ENCODE assay signal across 24 cellular contexts in genomic region chr14:96711559-96712267, GRCh38.
"Had no signal": no experiment of that assay in that cellular context is flagged by ENCODE, and none has a peak within 500 bp of the region (broad histone marks: within the 10 kb centered on the region; RNA-seq: fewer than 3 reads in every experiment).

No MANE protein-coding gene starts in this region.

- DNase-seq: colonic mucosa; effector CD8-positive, alpha-beta T cell; foreskin melanocyte; glutamatergic neuron; left cardiac atrium; left lung; mesenchymal stem cell; mucosa of descending colon; naive B cell; nephron progenitor cell; occipital lobe; ovary; psoas muscle; right cardiac atrium; spleen; stimulated activated CD4-positive, alpha-beta T cell treated with anti-CD3 and anti-CD28 coated beads, Interleukin-4, amount 100 ng/mL, for 4 hours; stimulated activated naive CD8-positive, alpha-beta T cell treated with anti-CD3 and anti-CD28 coated beads, Interleukin-15, Interleukin-2, amounts not matched to agents 100 U/mL and 50 U/mL, for 24 hours; substantia nigra; testis; tibial artery had no signal

- H3K36me3 Mint-ChIP-seq: mesothelial cell of epicardium; naive B cell; stimulated activated memory B cell treated with anti-CD40 and anti-IgM and Interleukin-4, amounts not matched to agents 10 μg/mL and 1 μg/mL and 100 μg/mL, for 72 hours; type B pancreatic cell had no signal

- H3K4me3 Mint-ChIP-seq: dendritic cell treated with granulocyte-macrophage colony-stimulating factor and Interleukin-4, amounts not matched to agents 40 ng/mL and 50 ng/mL, for 4 days; mesothelial cell of epicardium; naive B cell; nephron progenitor cell; stimulated activated memory B cell treated with anti-CD40 and anti-IgM and Interleukin-4, amounts not matched to agents 10 μg/mL and 1 μg/mL and 100 μg/mL, for 72 hours; type B pancreatic cell had no signal

- H3K9me3 Mint-ChIP-seq: dendritic cell treated with granulocyte-macrophage colony-stimulating factor and Interleukin-4, amounts not matched to agents 40 ng/mL and 50 ng/mL, for 4 days; mesothelial cell of epicardium; naive B cell; nephron progenitor cell; stimulated activated memory B cell treated with anti-CD40 and anti-IgM and Interleukin-4, amounts not matched to agents 10 μg/mL and 1 μg/mL and 100 μg/mL, for 72 hours; type B pancreatic cell had no signal

- H3K4me1 Mint-ChIP-seq: mesothelial cell of epicardium; naive B cell; stimulated activated memory B cell treated with anti-CD40 and anti-IgM and Interleukin-4, amounts not matched to agents 10 μg/mL and 1 μg/mL and 100 μg/mL, for 72 hours had no signal

- H3K27ac Mint-ChIP-seq: dendritic cell treated with granulocyte-macrophage colony-stimulating factor and Interleukin-4, amounts not matched to agents 40 ng/mL and 50 ng/mL, for 4 days; mesothelial cell of epicardium; nephron progenitor cell; stimulated activated memory B cell treated with anti-CD40 and anti-IgM and Interleukin-4, amounts not matched to agents 10 μg/mL and 1 μg/mL and 100 μg/mL, for 72 hours; type B pancreatic cell had no signal

- ATAC-seq: left cardiac atrium; left lung; mucosa of descending colon; psoas muscle; right cardiac atrium; stimulated activated memory B cell treated with anti-CD40 and anti-IgM and Interleukin-4, amounts not matched to agents 10 μg/mL and 1 μg/mL and 100 μg/mL, for 72 hours; stimulated activated naive CD8-positive, alpha-beta T cell treated with anti-CD3 and anti-CD28 coated beads, Interleukin-15, Interleukin-2, amounts not matched to agents 100 U/mL and 50 U/mL, for 24 hours had no signal
